8 cellular contexts compared by ENCODE assay signal in the genomic region with DNA sequence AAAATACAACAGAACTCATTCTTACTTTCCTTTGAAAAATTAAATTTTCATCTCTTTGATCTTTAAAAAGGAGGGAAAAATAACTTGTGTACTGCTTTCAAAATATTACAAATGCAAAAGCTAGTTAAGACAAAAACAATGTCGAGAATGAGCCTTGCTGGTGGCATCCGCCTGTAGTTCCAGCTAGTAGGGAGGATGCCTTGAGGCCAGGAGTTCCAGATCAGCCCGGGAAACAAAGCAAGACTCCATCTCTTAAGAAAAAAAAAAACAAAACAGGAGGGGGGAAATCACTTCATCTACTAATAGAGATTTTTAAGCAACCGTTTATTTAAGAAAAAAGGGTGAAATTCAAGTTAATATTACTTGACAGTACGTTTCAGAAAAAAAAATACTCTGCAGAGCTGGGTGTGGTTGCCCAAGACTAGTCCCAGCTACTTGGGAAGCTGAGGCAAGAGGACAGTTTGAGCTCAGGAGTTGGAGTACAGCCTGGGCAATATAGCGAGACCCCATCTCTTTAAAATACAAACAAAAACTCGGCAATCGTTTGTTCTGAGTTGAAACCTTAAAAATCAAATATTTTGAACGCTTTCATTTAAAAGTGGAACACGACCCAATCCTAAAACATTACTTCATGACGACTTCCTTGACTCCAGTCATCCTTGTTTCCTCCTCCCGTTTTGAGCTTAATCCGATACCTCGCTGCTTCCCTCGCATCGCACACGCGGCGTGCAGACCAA. TPM values are rescaled to one million over a fixed set of nuclear protein-coding genes. Genes with fewer than 3 reads are reported as not detected.
DNase-seq lines count a peak whose midpoint lies in the region; FAIRE-seq and TF ChIP-seq lines count a peak whose summit lies in the region.

No MANE protein-coding gene starts in this region.

- no peaks in the 10 kb centered on the region for H3K9me3 ChIP-seq in BE2C
- H3K9me3 ChIP-seq in mesodermal cell (ENCODE audit: control insufficient read depth, low read length) = no peaks in the 10 kb centered on the region

- DNase-seq in BE2C = no peak
- no peak for DNase-seq in HL-60 (ENCODE audit: low read depth in 1 of 2, low spot score in 1 of 2)
- no peak for DNase-seq in NCI-H1092 (lab: John Stamatoyannopoulos, UW)
- DNase-seq in cerebellar nuclear complex (lab: John Stamatoyannopoulos, UW) = no peak
- DNase-seq in frontal cortex (ENCODE audit: low spot score in 2 of 2) = no peak
- DNase-seq in NCI-H774 (lab: John Stamatoyannopoulos, UW) = no peak

- H3K36me3 ChIP-seq in BE2C = no peaks in the 10 kb centered on the region
- peaks cover 7% of the 10 kb centered on the region for H3K36me3 ChIP-seq in mesodermal cell (ENCODE audit: control insufficient read depth, insufficient read depth, low read length)

- 4% methylated on average over 14 to 15 of the region's 19 CpGs for WGBS in mesodermal cell (ENCODE audit: insufficient coverage in 2 of 2), 2 experiments

- H3K4me1 Mint-ChIP-seq in brain = peaks cover 58% of the 10 kb centered on the region

- H3K27me3 ChIP-seq in BE2C (no peaks in the 10 kb centered on the region), HL-60 (ENCODE audit: insufficient read depth, poor library complexity, severe bottlenecking) (no peaks in the 10 kb centered on the region)

- peak overlapping the region; percentile 81 to 96 (median 91) for H3K27ac Mint-ChIP-seq in brain

- TF ChIP-seq CTCF in BE2C (IDR thresholded peaks at IDR 0.05; ENCODE audit: low read depth, low read length) (no peak), HL-60 (IDR thresholded peaks at IDR 0.05; ENCODE audit: insufficient read depth, low read length) (no peak), brain (conservative IDR thresholded peaks at IDR 0.05) (no peak)

- H3K27ac ChIP-seq in HL-60 (replicated peaks) (peak overlapping the region; percentile 88), mesodermal cell (ENCODE audit: low read depth, low read length, severe bottlenecking) (peak overlapping the region; percentile 97)

- H3K4me3 ChIP-seq in BE2C (ENCODE audit: low read depth, low read length) (peak overlapping the region; percentile 70), HL-60 (replicated peaks; ENCODE audit: insufficient read depth, low read length) (peak overlapping the region; percentile 82), mesodermal cell (ENCODE audit: extremely low read depth, insufficient read depth, low read length, poor library complexity, severe bottlenecking) (peak overlapping the region; percentile 71)

- H3K9me3 Mint-ChIP-seq in brain = peaks cover 0 to 4% (median 0%) of the 10 kb centered on the region in 5 experiments

- H3K4me1 ChIP-seq in BE2C (peaks cover 15% of the 10 kb centered on the region), mesodermal cell (ENCODE audit: control insufficient read depth, insufficient read depth, low read length, poor library complexity, severe bottlenecking) (peaks cover 7% of the 10 kb centered on the region)

- peak overlapping the region; percentile 88 to 99 (median 89) for H3K4me3 Mint-ChIP-seq in brain

- FAIRE-seq in frontal cortex (lab: Jason Lieb, UNC) = no peak

- H3K27me3 Mint-ChIP-seq in brain = peaks cover 7% of the 10 kb centered on the region

- H3K36me3 Mint-ChIP-seq in brain = peaks cover 31% of the 10 kb centered on the region

RNA-seq across cellular contexts. Expression of a gene that starts 1.2 kb away (rescaled TPM):
- polyA plus RNA-seq in BE2C (2012; ENCODE audit: insufficient read depth, insufficient read length, low read depth) = 42.8 TPM
- polyA plus RNA-seq in brain (ENCODE audit: insufficient read depth, low read depth, low replicate concordance) = 51.3 TPM
- 84.0 TPM for polyA plus RNA-seq in mesodermal cell (2013, experiment 1 of 2)
- 76.6 TPM for polyA plus RNA-seq in mesodermal cell (2013, experiment 2 of 2)
- total RNA-seq in frontal cortex = 46.5 TPM

RNA-seq across cellular contexts. Expression of a gene that starts 50.5 kb away (rescaled TPM):
- polyA plus RNA-seq in BE2C (2012; ENCODE audit: insufficient read depth, insufficient read length, low read depth) = 1.4 TPM
- polyA plus RNA-seq in brain (ENCODE audit: insufficient read depth, low read depth, low replicate concordance) = 7.1 TPM
- polyA plus RNA-seq in mesodermal cell (2013, experiment 1 of 2) = 1.5 TPM
- polyA plus RNA-seq in mesodermal cell (2013, experiment 2 of 2) = 1.3 TPM
- total RNA-seq in frontal cortex = 4.1 TPM

RNA-seq across cellular contexts. Expression of a gene that starts 50.6 kb away (rescaled TPM):
- polyA plus RNA-seq in BE2C (2012; ENCODE audit: insufficient read depth, insufficient read length, low read depth) = 0.73 TPM
- polyA plus RNA-seq in brain (ENCODE audit: insufficient read depth, low read depth, low replicate concordance) = 4.9 TPM
- 1.6 TPM for polyA plus RNA-seq in mesodermal cell (2013, experiment 1 of 2)
- 1.6 TPM for polyA plus RNA-seq in mesodermal cell (2013, experiment 2 of 2)
- 2.4 TPM for total RNA-seq in frontal cortex
